ENCODE assay signal across 21 cellular contexts in genomic region chr1:39721664-39722063, GRCh38. TPM values are rescaled to one million over a fixed set of nuclear protein-coding genes. Genes with fewer than 3 reads are reported as not detected.
DNase-seq lines count a peak whose midpoint lies in the region; ATAC-seq, FAIRE-seq and TF ChIP-seq lines count a peak whose summit lies in the region.
"Had no signal": no experiment of that assay in that cellular context is flagged by ENCODE, and none has a peak within 500 bp of the region (broad histone marks: within the 10 kb centered on the region; RNA-seq: fewer than 3 reads in every experiment).

No MANE protein-coding gene starts in this region.

- H3K9ac ChIP-seq in K562 (ENCODE audit: insufficient read depth in 1 of 2, low read depth in 2 of 2, low read length in 2 of 2) = no peak overlapping the region
- H3K9ac ChIP-seq: BLaER1 had no signal

- H3K4me1 ChIP-seq in HEK293 (ENCODE audit: control insufficient read depth, insufficient read depth, low read length) = no peaks in the 10 kb centered on the region
- H3K4me1 ChIP-seq in K562 (replicated peaks in 1 of 2; ENCODE audit: control insufficient read depth in 2 of 2, insufficient read depth in 2 of 2, low read length in 2 of 2) = no peaks in the 10 kb centered on the region
- H3K4me1 ChIP-seq in Caco-2 = no peaks in the 10 kb centered on the region
- H3K4me1 ChIP-seq: BLaER1 had no signal

- TF ChIP-seq POLR2A in K562 (conservative IDR thresholded peaks at IDR 0.05) = no peak

- H3K27ac Mint-ChIP-seq in activated CD8-positive, alpha-beta T cell treated with anti-CD3 and anti-CD28 coated beads, Interleukin-2, amount 10 ng/mL, durations not matched to agents 7 days and 5 days = no peak overlapping the region
- H3K27ac Mint-ChIP-seq in activated CD8-positive, alpha-beta T cell treated with anti-CD3 and anti-CD28 coated beads for 36 hours = no peak overlapping the region
- no peak overlapping the region for H3K27ac Mint-ChIP-seq in Caco-2 (ENCODE audit: unreplicated experiment)
- H3K27ac Mint-ChIP-seq: CD4-positive, CD25-positive, alpha-beta regulatory T cell; CD8-positive, alpha-beta T cell had no signal

- H3K27me3 ChIP-seq in K562 (ENCODE audit: control insufficient read depth in 2 of 2, insufficient read depth in 2 of 2, low read length in 2 of 2) = peaks cover 4 to 5% of the 10 kb centered on the region in 2 experiments; a peak in 2 of 5 replicates
- H3K27me3 ChIP-seq in Caco-2 (replicated peaks; ENCODE audit: control insufficient read depth, insufficient read depth, low read length) = no peaks in the 10 kb centered on the region
- H3K27me3 ChIP-seq: BLaER1 had no signal

- peaks cover 54% of the 10 kb centered on the region for H3K27me3 Mint-ChIP-seq in activated CD8-positive, alpha-beta T cell treated with anti-CD3 and anti-CD28 coated beads, Interleukin-2, amount 10 ng/mL, durations not matched to agents 7 days and 5 days (ENCODE audit: low read depth)
- H3K27me3 Mint-ChIP-seq in activated CD8-positive, alpha-beta T cell treated with anti-CD3 and anti-CD28 coated beads for 36 hours = peaks cover 41% of the 10 kb centered on the region
- peaks cover 14% of the 10 kb centered on the region for H3K27me3 Mint-ChIP-seq in Caco-2 (ENCODE audit: insufficient read depth, unreplicated experiment)

- no peak overlapping the region for H3K27ac ChIP-seq in HEK293 (ENCODE audit: extremely low read depth, low read depth, low read length)
- no peak overlapping the region for H3K27ac ChIP-seq in K562 (ENCODE audit: extremely low read depth, low read depth, low read length)
- H3K27ac ChIP-seq: BLaER1, C4-2B had no signal

- in situ Hi-C loops in K562 (cut with MboI) = loop anchor here (5.0 kb wide), 1 partner anchor 124 kb away; no protein-coding TSS in a partner anchor

- no peaks in the 10 kb centered on the region for H3K9me1 ChIP-seq in K562 (ENCODE audit: control insufficient read depth, insufficient read depth, low read length)

- H2AFZ ChIP-seq in K562 (ENCODE audit: low read depth, low read length) = no peak overlapping the region

- H3K36me3 ChIP-seq in HEK293 (ENCODE audit: control insufficient read depth in 2 of 2, insufficient read depth in 1 of 2, low read length in 2 of 2) (no peaks in the 10 kb centered on the region), K562 (ENCODE audit: control insufficient read depth, insufficient read depth, low read length) (no peaks in the 10 kb centered on the region), Caco-2 (ENCODE audit: control insufficient read depth, insufficient read depth, low read length) (no peaks in the 10 kb centered on the region)
- H3K36me3 ChIP-seq: BLaER1 had no signal

- H3K79me2 ChIP-seq in K562 (ENCODE audit: control insufficient read depth, insufficient read depth, low read length) = no peaks in the 10 kb centered on the region

- peak; percentile 17 for DNase-seq in activated CD8-positive, alpha-beta T cell treated with anti-CD3 and anti-CD28 coated beads, Interleukin-2, amount 10 ng/mL, durations not matched to agents 7 days and 5 days
- no peak for DNase-seq in activated CD8-positive, alpha-beta T cell treated with anti-CD3 and anti-CD28 coated beads for 36 hours
- no peak for DNase-seq in K562 (ENCODE audit: extremely low read depth in 1 of 4, low spot score in 3 of 4)
- DNase-seq in islet precursor cell = peak; percentile 38
- no peak for DNase-seq in Caco-2
- DNase-seq in GOT3 (lab: John Stamatoyannopoulos, UW) = no peak
- DNase-seq: CD4-positive, CD25-positive, alpha-beta regulatory T cell; CD8-positive, alpha-beta T cell; DMS 273 treated with DMSO at 0.1 percent for 48 hours; DND-41; H7; HCEC 1CT had no signal

- H4K20me1 ChIP-seq in K562 (replicated peaks; ENCODE audit: control insufficient read depth, insufficient read depth, low read length) = no peaks in the 10 kb centered on the region
- H4K20me1 ChIP-seq: BLaER1 had no signal

- BruUV-seq in K562 (replicated peaks; lab: Mats Ljungman, UMichigan) = no TSS peak
- no TSS peak for BruUV-seq in Caco-2 (replicated peaks; lab: Mats Ljungman, UMichigan)

- POLR2A ChIA-PET in activated CD8-positive, alpha-beta T cell treated with anti-CD3 and anti-CD28 coated beads, Interleukin-2, amount 10 ng/mL, durations not matched to agents 7 days and 5 days (lab: Charles Lee) = no interaction called here
- POLR2A ChIA-PET in activated CD8-positive, alpha-beta T cell treated with anti-CD3 and anti-CD28 coated beads for 36 hours (lab: Charles Lee) = no interaction called here
- POLR2A ChIA-PET in HEK293 (lab: Yijun Ruan, JAX) (no interaction called here), K562 (lab: Yijun Ruan, JAX) (interaction anchor here (0.9 kb wide), 1 partner anchor 45 kb away, joined by 4 read pairs; no protein-coding TSS in a partner anchor), Caco-2 (lab: Charles Lee) (no interaction called here)

- no peak for TF ChIP-seq RAD21 in K562 (CRISPR knock-in tag; conservative IDR thresholded peaks at IDR 0.05 in 1 of 2, IDR thresholded peaks at IDR 0.05 in 1 of 2)

- H3K4me3 ChIP-seq in HEK293 (ENCODE audit: low read depth, low read length) (no peak overlapping the region), K562 (no peak overlapping the region), Caco-2 (ENCODE audit: low read depth, low read length) (no peak overlapping the region)
- H3K4me3 ChIP-seq: BLaER1 had no signal

- no peak for ATAC-seq in activated CD8-positive, alpha-beta T cell treated with anti-CD3 and anti-CD28 coated beads, Interleukin-2, amount 10 ng/mL, durations not matched to agents 7 days and 5 days
- ATAC-seq in activated CD8-positive, alpha-beta T cell treated with anti-CD3 and anti-CD28 coated beads for 36 hours = no peak
- peak; percentile 54; the same call in 2 of the 3 replicates for ATAC-seq in K562
- ATAC-seq in HG02610 (IDR thresholded peaks at IDR 0.05; ENCODE audit: unreplicated experiment) = no peak
- ATAC-seq: CD8-positive, alpha-beta T cell had no signal

- no peak for FAIRE-seq in K562 (lab: Jason Lieb, UNC)
- FAIRE-seq: D721Med, GM12892, H1 had no signal

- no peaks in the 10 kb centered on the region for H3K9me3 Mint-ChIP-seq in activated CD8-positive, alpha-beta T cell treated with anti-CD3 and anti-CD28 coated beads, Interleukin-2, amount 10 ng/mL, durations not matched to agents 7 days and 5 days (ENCODE audit: insufficient read depth)
- no peaks in the 10 kb centered on the region for H3K9me3 Mint-ChIP-seq in activated CD8-positive, alpha-beta T cell treated with anti-CD3 and anti-CD28 coated beads for 36 hours
- H3K9me3 Mint-ChIP-seq in Caco-2 (ENCODE audit: unreplicated experiment) = no peaks in the 10 kb centered on the region
- H3K9me3 Mint-ChIP-seq: CD8-positive, alpha-beta T cell had no signal

- no peak for TF ChIP-seq CTCF in activated CD8-positive, alpha-beta T cell treated with anti-CD3 and anti-CD28 coated beads for 36 hours (IDR thresholded peaks at IDR 0.05)
- TF ChIP-seq CTCF in HEK293 (tag by site-specific recombination; IDR thresholded peaks at IDR 0.05) (no peak), K562 (IDR thresholded peaks at IDR 0.05 in 2 of 3, conservative IDR thresholded peaks at IDR 0.05 in 1 of 3; ENCODE audit: insufficient read depth in 2 of 3, low read depth in 1 of 3, low read length in 3 of 3) (no peak), Caco-2 (IDR thresholded peaks at IDR 0.05; ENCODE audit: insufficient read depth in 1 of 2, low read depth in 1 of 2, low read length in 1 of 2, severe bottlenecking in 1 of 2, unreplicated experiment in 1 of 2) (no peak)

- intact Hi-C loops in activated CD8-positive, alpha-beta T cell treated with anti-CD3 and anti-CD28 coated beads for 36 hours (cut with micrococcal nuclease) = loop anchor here (5.0 kb wide), 2 partner anchors 54 to 114 kb away; no protein-coding TSS in a partner anchor
- intact Hi-C loops in K562 (cut with micrococcal nuclease) (loop anchor here (5.0 kb wide), 1 partner anchor 49 kb away; the partner anchor contains the start of gene NT5C1A), Caco-2 (cut with micrococcal nuclease; ENCODE audit: unreplicated experiment) (loop anchor here (5.0 kb wide), 1 partner anchor 76 kb away; no protein-coding TSS in a partner anchor)

- TF ChIP-seq EP300 in K562 (IDR thresholded peaks at IDR 0.05; ENCODE audit: low read length) = no peak

- no peak overlapping the region for H3K4me2 ChIP-seq in K562 (ENCODE audit: insufficient read depth, low read length)
- H3K4me2 ChIP-seq: BLaER1 had no signal

- no peaks in the 10 kb centered on the region for H3K4me1 Mint-ChIP-seq in activated CD8-positive, alpha-beta T cell treated with anti-CD3 and anti-CD28 coated beads, Interleukin-2, amount 10 ng/mL, durations not matched to agents 7 days and 5 days (ENCODE audit: low read depth)
- H3K4me1 Mint-ChIP-seq in activated CD8-positive, alpha-beta T cell treated with anti-CD3 and anti-CD28 coated beads for 36 hours (ENCODE audit: low read depth) = no peaks in the 10 kb centered on the region
- H3K4me1 Mint-ChIP-seq in Caco-2 (ENCODE audit: low read depth, unreplicated experiment) = no peaks in the 10 kb centered on the region

- H3K4me3 Mint-ChIP-seq in activated CD8-positive, alpha-beta T cell treated with anti-CD3 and anti-CD28 coated beads, Interleukin-2, amount 10 ng/mL, durations not matched to agents 7 days and 5 days = no peak overlapping the region
- H3K4me3 Mint-ChIP-seq in activated CD8-positive, alpha-beta T cell treated with anti-CD3 and anti-CD28 coated beads for 36 hours = no peak overlapping the region
- H3K4me3 Mint-ChIP-seq in Caco-2 (ENCODE audit: unreplicated experiment) = no peak overlapping the region
- H3K4me3 Mint-ChIP-seq: CD4-positive, CD25-positive, alpha-beta regulatory T cell; CD8-positive, alpha-beta T cell had no signal

- H3K9me3 ChIP-seq in HEK293 (ENCODE audit: control insufficient read depth, insufficient read depth, low read depth, low read length) (no peaks in the 10 kb centered on the region), K562 (replicated peaks; ENCODE audit: control insufficient read depth, insufficient read depth, low read depth, low read length) (no peaks in the 10 kb centered on the region), Caco-2 (no peaks in the 10 kb centered on the region)
- H3K9me3 ChIP-seq: BLaER1 had no signal

- CTCF ChIA-PET in activated CD8-positive, alpha-beta T cell treated with anti-CD3 and anti-CD28 coated beads, Interleukin-2, amount 10 ng/mL, durations not matched to agents 7 days and 5 days (lab: Charles Lee) = interaction anchor here (1.1 to 4.0 kb wide), 6 partner anchors 14 to 115 kb away, joined by 3 to 17 read pairs (median 6); partner anchors contain the start of gene PPIE
- CTCF ChIA-PET in activated CD8-positive, alpha-beta T cell treated with anti-CD3 and anti-CD28 coated beads for 36 hours (lab: Charles Lee) = interaction anchor here (1.0 to 4.3 kb wide), 4 partner anchors 63 to 115 kb away, joined by 3 to 58 read pairs (median 22); no protein-coding TSS in a partner anchor
- CTCF ChIA-PET in HEK293 (lab: Yijun Ruan, JAX) = interaction anchor here (2.2 to 5.8 kb wide), 2 partner anchors 19 to 116 kb away, joined by 20 to 41 read pairs; no protein-coding TSS in a partner anchor
- CTCF ChIA-PET in K562 (lab: Yijun Ruan, JAX; ENCODE audit: low intra/inter-chr PET ratio) = interaction anchor here (2.7 to 3.1 kb wide), 2 partner anchors 20 to 116 kb away, joined by 22 to 28 read pairs; no protein-coding TSS in a partner anchor
- CTCF ChIA-PET in Caco-2 (lab: Charles Lee) = no interaction called here

- H3K36me3 Mint-ChIP-seq in activated CD8-positive, alpha-beta T cell treated with anti-CD3 and anti-CD28 coated beads, Interleukin-2, amount 10 ng/mL, durations not matched to agents 7 days and 5 days (ENCODE audit: low read depth) = no peaks in the 10 kb centered on the region
- no peaks in the 10 kb centered on the region for H3K36me3 Mint-ChIP-seq in activated CD8-positive, alpha-beta T cell treated with anti-CD3 and anti-CD28 coated beads for 36 hours (ENCODE audit: low read depth)
- no peaks in the 10 kb centered on the region for H3K36me3 Mint-ChIP-seq in Caco-2 (ENCODE audit: insufficient read depth, unreplicated experiment)
- H3K36me3 Mint-ChIP-seq: CD4-positive, CD25-positive, alpha-beta regulatory T cell; CD8-positive, alpha-beta T cell had no signal

RNA-seq across cellular contexts. Expression of gene PPIE, which starts 17.0 kb away (rescaled TPM):
- 10 to 100 TPM; 60.9 to 64.7 TPM for total RNA-seq in activated CD8-positive, alpha-beta T cell treated with anti-CD3 and anti-CD28 coated beads, Interleukin-2, amount 10 ng/mL, durations not matched to agents 7 days and 5 days
- 10 to 100 TPM; 71.7 to 74.7 TPM for total RNA-seq in activated CD8-positive, alpha-beta T cell treated with anti-CD3 and anti-CD28 coated beads for 36 hours
- total RNA-seq in K562 (2011; cell fraction: chromatin; rRNA removed; ENCODE audit: low replicate concordance) = 82.2 and 84.9 TPM in 2 replicates
- total RNA-seq in K562 (2011; cell fraction: nucleolus; rRNA removed) = 64.3 and 64.9 TPM in 2 replicates
- total RNA-seq in K562 (2011; cell fraction: nucleoplasm; rRNA removed) = 89.9 and 148 TPM in 2 replicates
- total RNA-seq in K562 (2014; rRNA removed) = 75.4 and 84.7 TPM in 2 replicates
- total RNA-seq in K562 (2014; rRNA removed; fragmentation: Illumina TruSeq; extraction: Trizol) = 107 and 113 TPM in 2 replicates
- total RNA-seq in K562 (2015; rRNA removed; fragmentation: Illumina TruSeq; extraction: Trizol) = 99.9 and 100.0 TPM in 2 replicates
- total RNA-seq in K562 (2021) = 94.2 and 108 TPM in 2 replicates
- polyA plus RNA-seq in K562 (2011; rRNA removed) = 162 and 163 TPM in 2 replicates
- polyA plus RNA-seq in K562 (2011; cell fraction: cytosol; rRNA removed) = 121 and 152 TPM in 2 replicates
- polyA plus RNA-seq in K562 (2011; cell fraction: nucleus; rRNA removed) = 98.0 and 123 TPM in 2 replicates
- 94.9 and 105 TPM in 2 replicates for polyA plus RNA-seq in K562 (2012)
- polyA plus RNA-seq in K562 (2014; fragmentation: Illumina TruSeq; extraction: Trizol) = 119 and 131 TPM in 2 replicates
- 100 to 1,000 TPM; 369 to 444 TPM for polyA plus RNA-seq in K562 (2014; fragmentation: Nextera tagmentation; extraction: Ambion mirVana)
- 136 and 154 TPM in 2 replicates for polyA plus RNA-seq in K562 (2014; rRNA removed)
- 85.1 and 88.0 TPM in 2 replicates for polyA minus RNA-seq in K562 (2011; rRNA and poly(A)+ RNA removed)
- 28.3 and 30.2 TPM in 2 replicates for polyA minus RNA-seq in K562 (2011; cell fraction: cytosol; rRNA and poly(A)+ RNA removed)
- 35.5 and 68.5 TPM in 2 replicates for polyA minus RNA-seq in K562 (2011; cell fraction: nucleus; rRNA and poly(A)+ RNA removed)
- 39.2 and 41.7 TPM in 2 replicates for total RNA-seq in Caco-2 (2022)

RNA-seq across cellular contexts. Expression of gene HPCAL4, which starts 30.4 kb away (rescaled TPM):
- total RNA-seq in activated CD8-positive, alpha-beta T cell treated with anti-CD3 and anti-CD28 coated beads, Interleukin-2, amount 10 ng/mL, durations not matched to agents 7 days and 5 days = under 1 TPM; 0.47 to 0.55 TPM
- total RNA-seq in activated CD8-positive, alpha-beta T cell treated with anti-CD3 and anti-CD28 coated beads for 36 hours = 1 to 10 TPM; 2.8 to 3.0 TPM
- total RNA-seq in K562 (2011; cell fraction: chromatin; rRNA removed; ENCODE audit: low replicate concordance) = not detected in 2 replicates
- total RNA-seq in K562 (2011; cell fraction: nucleolus; rRNA removed) = 0.17 TPM in 1 of 2 replicates, not detected in the other
- total RNA-seq in K562 (2011; cell fraction: nucleoplasm; rRNA removed) = 0.07 TPM in 1 of 2 replicates, not detected in the other
- total RNA-seq in K562 (2014; rRNA removed) (not detected in 2 replicates), K562 (2014; rRNA removed; fragmentation: Illumina TruSeq; extraction: Trizol) (0.04 TPM in 1 of 2 replicates, not detected in the other), K562 (2015; rRNA removed; fragmentation: Illumina TruSeq; extraction: Trizol) (not detected in 2 replicates), K562 (2021) (0.04 TPM in 2 replicates), Caco-2 (2022) (0.07 and 0.14 TPM in 2 replicates)
- polyA plus RNA-seq in K562 (2011; rRNA removed) (0.04 and 0.07 TPM in 2 replicates), K562 (2014; fragmentation: Illumina TruSeq; extraction: Trizol) (0.04 TPM in 1 of 2 replicates, not detected in the other), K562 (2014; fragmentation: Nextera tagmentation; extraction: Ambion mirVana) (under 1 TPM in 1 of 2 experiments, not detected in 1; 0.01 TPM), K562 (2014; rRNA removed) (not detected in 2 replicates)
- 0.06 and 0.09 TPM in 2 replicates for polyA plus RNA-seq in K562 (2011; cell fraction: cytosol; rRNA removed)
- polyA plus RNA-seq in K562 (2011; cell fraction: nucleus; rRNA removed) = 0.06 TPM in 2 replicates
- 0.03 and 0.06 TPM in 2 replicates for polyA plus RNA-seq in K562 (2012)
- 0.06 and 0.11 TPM in 2 replicates for polyA minus RNA-seq in K562 (2011; rRNA and poly(A)+ RNA removed)
- polyA minus RNA-seq in K562 (2011; cell fraction: cytosol; rRNA and poly(A)+ RNA removed) = not detected in 2 replicates
- polyA minus RNA-seq in K562 (2011; cell fraction: nucleus; rRNA and poly(A)+ RNA removed) = 0.11 TPM in 1 of 2 replicates, not detected in the other
- total RNA-seq: A172, A673, H7 had no signal

RNA-seq across cellular contexts. Expression of gene OXCT2, which starts 49.5 kb away (rescaled TPM):
- under 1 TPM; 0.32 to 0.47 TPM for total RNA-seq in activated CD8-positive, alpha-beta T cell treated with anti-CD3 and anti-CD28 coated beads, Interleukin-2, amount 10 ng/mL, durations not matched to agents 7 days and 5 days
- total RNA-seq in activated CD8-positive, alpha-beta T cell treated with anti-CD3 and anti-CD28 coated beads for 36 hours = 1 to 10 TPM; 2.7 to 4.2 TPM
- total RNA-seq in K562 (2011; cell fraction: chromatin; rRNA removed; ENCODE audit: low replicate concordance) = 1.4 and 2.6 TPM in 2 replicates
- 1.0 and 1.3 TPM in 2 replicates for total RNA-seq in K562 (2011; cell fraction: nucleolus; rRNA removed)
- 1.3 and 1.5 TPM in 2 replicates for total RNA-seq in K562 (2011; cell fraction: nucleoplasm; rRNA removed)
- total RNA-seq in K562 (2014; rRNA removed) (0.54 and 0.57 TPM in 2 replicates), K562 (2014; rRNA removed; fragmentation: Illumina TruSeq; extraction: Trizol) (0.22 TPM in 1 of 2 replicates, not detected in the other), K562 (2015; rRNA removed; fragmentation: Illumina TruSeq; extraction: Trizol) (0.22 and 0.23 TPM in 2 replicates), K562 (2021) (0.31 and 0.64 TPM in 2 replicates), Caco-2 (2022) (4.6 and 6.4 TPM in 2 replicates)
- polyA plus RNA-seq in K562 (2011; rRNA removed) (0.08 and 0.39 TPM in 2 replicates), K562 (2014; fragmentation: Illumina TruSeq; extraction: Trizol) (0.21 and 0.37 TPM in 2 replicates), K562 (2014; fragmentation: Nextera tagmentation; extraction: Ambion mirVana) (not detected), K562 (2014; rRNA removed) (0.05 and 0.37 TPM in 2 replicates)
- polyA plus RNA-seq in K562 (2011; cell fraction: cytosol; rRNA removed) = 0.21 and 0.28 TPM in 2 replicates
- 1.2 and 1.5 TPM in 2 replicates for polyA plus RNA-seq in K562 (2011; cell fraction: nucleus; rRNA removed)
- 0.44 and 0.78 TPM in 2 replicates for polyA plus RNA-seq in K562 (2012)
- polyA minus RNA-seq in K562 (2011; rRNA and poly(A)+ RNA removed) = 0.28 and 0.33 TPM in 2 replicates
- polyA minus RNA-seq in K562 (2011; cell fraction: cytosol; rRNA and poly(A)+ RNA removed) = not detected in 2 replicates
- not detected in 2 replicates for polyA minus RNA-seq in K562 (2011; cell fraction: nucleus; rRNA and poly(A)+ RNA removed)
- total RNA-seq: A172; A673; CD4-positive, CD25-positive, alpha-beta regulatory T cell; H7 had no signal
- polyA plus RNA-seq: CD4-positive, CD25-positive, alpha-beta regulatory T cell had no signal

RNA-seq across cellular contexts. Expression of gene NT5C1A, which starts 49.8 kb away (rescaled TPM):
- total RNA-seq in activated CD8-positive, alpha-beta T cell treated with anti-CD3 and anti-CD28 coated beads, Interleukin-2, amount 10 ng/mL, durations not matched to agents 7 days and 5 days = not detected
- total RNA-seq in activated CD8-positive, alpha-beta T cell treated with anti-CD3 and anti-CD28 coated beads for 36 hours = under 1 TPM in 1 of 2 experiments, not detected in 1; 0.25 TPM
- total RNA-seq in K562 (2011; cell fraction: chromatin; rRNA removed; ENCODE audit: low replicate concordance) = not detected in 2 replicates
- 0.33 TPM in 1 of 2 replicates, not detected in the other for total RNA-seq in K562 (2011; cell fraction: nucleolus; rRNA removed)
- not detected in 2 replicates for total RNA-seq in K562 (2011; cell fraction: nucleoplasm; rRNA removed)
- total RNA-seq in K562 (2014; rRNA removed) (not detected in 2 replicates), K562 (2014; rRNA removed; fragmentation: Illumina TruSeq; extraction: Trizol) (not detected in 2 replicates), K562 (2015; rRNA removed; fragmentation: Illumina TruSeq; extraction: Trizol) (not detected in 2 replicates), K562 (2021) (not detected in 2 replicates), Caco-2 (2022) (not detected in 2 replicates)
- polyA plus RNA-seq in K562 (2011; rRNA removed) (not detected in 2 replicates), K562 (2014; fragmentation: Illumina TruSeq; extraction: Trizol) (not detected in 2 replicates), K562 (2014; fragmentation: Nextera tagmentation; extraction: Ambion mirVana) (not detected), K562 (2014; rRNA removed) (not detected in 2 replicates)
- polyA plus RNA-seq in K562 (2011; cell fraction: cytosol; rRNA removed) = not detected in 2 replicates
- not detected in 2 replicates for polyA plus RNA-seq in K562 (2011; cell fraction: nucleus; rRNA removed)
- not detected in 2 replicates for polyA plus RNA-seq in K562 (2012)
- polyA minus RNA-seq in K562 (2011; rRNA and poly(A)+ RNA removed) = not detected in 2 replicates
- not detected in 2 replicates for polyA minus RNA-seq in K562 (2011; cell fraction: cytosol; rRNA and poly(A)+ RNA removed)
- polyA minus RNA-seq in K562 (2011; cell fraction: nucleus; rRNA and poly(A)+ RNA removed) = not detected in 2 replicates
- total RNA-seq: A172, A673, H1, H7 had no signal
- polyA plus RNA-seq: H1 had no signal

Comparison
In these comparisons a context has a peak if more than half of its experiments do, and no peak if none do; other contexts are left out.
1. DNase-seq: peak in activated CD8-positive, alpha-beta T cell treated with anti-CD3 and anti-CD28 coated beads, Interleukin-2, amount 10 ng/mL, durations not matched to agents 7 days and 5 days (single experiment) and islet precursor cell (single experiment); none in activated CD8-positive, alpha-beta T cell treated with anti-CD3 and anti-CD28 coated beads for 36 hours (single experiment), K562 (0 of 4), Caco-2 (0 of 2) and GOT3 (single experiment).